1 cellular context compared by ENCODE assay signal in genomic region chr18:36828630-36829361, GRCh38.
TF ChIP-seq lines count a peak whose summit lies in the region.

KIAA1328 (plus strand) TSS chr18:36829127; CDS start chr18:36829139, 12 bp downstream.
TPGS2 (minus strand) TSS chr18:36829002; CDS start chr18:36828767, 235 bp downstream.

TF ChIP-seq in HEK293, 187 proteins besides CTCF, POLR2A, EP300 and RAD21 (continued from another document and continues in another):
- TF ChIP-seq ZBTB10 (tag by site-specific recombination; IDR thresholded peaks at IDR 0.05): peak; percentile 72
- no peak for TF ChIP-seq ZNF518A (tag by site-specific recombination; conservative IDR thresholded peaks at IDR 0.05; ENCODE audit: low read depth)
- TF ChIP-seq GLI2 (tag by site-specific recombination; IDR thresholded peaks at IDR 0.05; ENCODE audit: borderline replicate concordance, low read depth): no peak
- peak; percentile 82 for TF ChIP-seq ZNF366 (tag by site-specific recombination; conservative IDR thresholded peaks at IDR 0.05)
- TF ChIP-seq ZNF473 (tag by site-specific recombination; IDR thresholded peaks at IDR 0.05): no peak
- TF ChIP-seq ZNF521 (tag by site-specific recombination; IDR thresholded peaks at IDR 0.05): no peak
- no peak for TF ChIP-seq ZNF148 (tag by site-specific recombination; IDR thresholded peaks at IDR 0.05; ENCODE audit: borderline replicate concordance)
- TF ChIP-seq ZNF404 (tag by site-specific recombination; IDR thresholded peaks at IDR 0.05): no peak
- TF ChIP-seq ZNF629 (tag by site-specific recombination; IDR thresholded peaks at IDR 0.05): no peak
- no peak for TF ChIP-seq ZNF140 (tag by site-specific recombination; IDR thresholded peaks at IDR 0.05)
- no peak for TF ChIP-seq ZNF670 (tag by site-specific recombination; IDR thresholded peaks at IDR 0.05; ENCODE audit: low read depth)
- TF ChIP-seq ZNF701 (tag by site-specific recombination; IDR thresholded peaks at IDR 0.05): no peak
- TF ChIP-seq ZSCAN4 (tag by site-specific recombination; IDR thresholded peaks at IDR 0.05): peak; percentile 36; the same call in 1 of the 2 replicates
- TF ChIP-seq GLIS1 (tag by site-specific recombination; IDR thresholded peaks at IDR 0.05): no peak
- no peak for TF ChIP-seq ZBTB44 (tag by site-specific recombination; IDR thresholded peaks at IDR 0.05)
- TF ChIP-seq REPIN1 (tag by site-specific recombination; IDR thresholded peaks at IDR 0.05; ENCODE audit: low read depth): no peak
- no peak for TF ChIP-seq ZNF132 (tag by site-specific recombination; IDR thresholded peaks at IDR 0.05; ENCODE audit: borderline replicate concordance)
- no peak for TF ChIP-seq ZFP41 (tag by site-specific recombination; IDR thresholded peaks at IDR 0.05; ENCODE audit: borderline replicate concordance)
- no peak for TF ChIP-seq ZNF626 (tag by site-specific recombination; IDR thresholded peaks at IDR 0.05)
- TF ChIP-seq ZEB2 (tag by site-specific recombination; IDR thresholded peaks at IDR 0.05): peak; percentile 27
- TF ChIP-seq PRDM4 (tag by site-specific recombination; IDR thresholded peaks at IDR 0.05): no peak
- no peak for TF ChIP-seq ZNF658 (tag by site-specific recombination; IDR thresholded peaks at IDR 0.05)
- TF ChIP-seq KLF8 (tag by site-specific recombination; IDR thresholded peaks at IDR 0.05): peak; percentile 66; the same call in 1 of the 2 replicates
- no peak for TF ChIP-seq ZNF112 (tag by site-specific recombination; IDR thresholded peaks at IDR 0.05)
- no peak for TF ChIP-seq HOXC10 (CRISPR knock-in tag; IDR thresholded peaks at IDR 0.05)
- TF ChIP-seq ZNF561 (tag by site-specific recombination; IDR thresholded peaks at IDR 0.05; ENCODE audit: borderline replicate concordance): no peak
- TF ChIP-seq ZBTB49 (tag by site-specific recombination; IDR thresholded peaks at IDR 0.05; ENCODE audit: low read depth): no peak
- TF ChIP-seq ZNF398 (tag by site-specific recombination; IDR thresholded peaks at IDR 0.05): peak; percentile 24; the same call in 1 of the 2 replicates
- TF ChIP-seq ZNF558 (tag by site-specific recombination; IDR thresholded peaks at IDR 0.05): no peak
- TF ChIP-seq MYNN (tag by site-specific recombination; IDR thresholded peaks at IDR 0.05; ENCODE audit: borderline replicate concordance): no peak
- no peak for TF ChIP-seq ZNF488 (tag by site-specific recombination; IDR thresholded peaks at IDR 0.05)
- TF ChIP-seq ZNF544 (tag by site-specific recombination; IDR thresholded peaks at IDR 0.05): no peak
- TF ChIP-seq ZNF174 (tag by site-specific recombination; IDR thresholded peaks at IDR 0.05): no peak
- TF ChIP-seq ZBTB26 (tag by site-specific recombination; optimal IDR thresholded peaks at IDR 0.05): peak; percentile 96
